ENCODE assay signal across 2 cellular contexts in the genomic region with DNA sequence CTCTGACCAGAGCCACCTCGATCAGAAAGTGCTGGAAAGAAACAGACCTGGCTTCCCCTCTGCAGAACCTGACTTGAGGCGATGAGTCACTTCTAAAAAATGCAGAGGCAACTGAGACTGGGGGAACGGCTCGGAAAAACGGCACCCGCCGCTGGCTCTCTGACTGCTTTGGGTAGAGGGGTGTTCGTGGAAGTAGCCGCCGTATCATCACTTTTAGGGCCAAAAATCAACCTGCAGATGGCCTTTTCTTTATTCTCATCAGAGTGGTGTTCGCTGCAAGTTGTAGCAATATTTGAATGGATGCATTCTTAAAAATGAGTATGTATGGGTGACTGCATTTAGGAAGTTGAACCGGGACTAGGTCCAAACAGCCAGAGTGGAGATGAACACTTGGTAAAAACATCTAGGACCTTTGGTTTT.
TF ChIP-seq lines count a peak whose summit lies in the region.

No MANE protein-coding gene starts in this region.

TF ChIP-seq in GM23338, 12 proteins besides CTCF, POLR2A, EP300 and RAD21 (continues in another document):
- TF ChIP-seq, protein P1, sequence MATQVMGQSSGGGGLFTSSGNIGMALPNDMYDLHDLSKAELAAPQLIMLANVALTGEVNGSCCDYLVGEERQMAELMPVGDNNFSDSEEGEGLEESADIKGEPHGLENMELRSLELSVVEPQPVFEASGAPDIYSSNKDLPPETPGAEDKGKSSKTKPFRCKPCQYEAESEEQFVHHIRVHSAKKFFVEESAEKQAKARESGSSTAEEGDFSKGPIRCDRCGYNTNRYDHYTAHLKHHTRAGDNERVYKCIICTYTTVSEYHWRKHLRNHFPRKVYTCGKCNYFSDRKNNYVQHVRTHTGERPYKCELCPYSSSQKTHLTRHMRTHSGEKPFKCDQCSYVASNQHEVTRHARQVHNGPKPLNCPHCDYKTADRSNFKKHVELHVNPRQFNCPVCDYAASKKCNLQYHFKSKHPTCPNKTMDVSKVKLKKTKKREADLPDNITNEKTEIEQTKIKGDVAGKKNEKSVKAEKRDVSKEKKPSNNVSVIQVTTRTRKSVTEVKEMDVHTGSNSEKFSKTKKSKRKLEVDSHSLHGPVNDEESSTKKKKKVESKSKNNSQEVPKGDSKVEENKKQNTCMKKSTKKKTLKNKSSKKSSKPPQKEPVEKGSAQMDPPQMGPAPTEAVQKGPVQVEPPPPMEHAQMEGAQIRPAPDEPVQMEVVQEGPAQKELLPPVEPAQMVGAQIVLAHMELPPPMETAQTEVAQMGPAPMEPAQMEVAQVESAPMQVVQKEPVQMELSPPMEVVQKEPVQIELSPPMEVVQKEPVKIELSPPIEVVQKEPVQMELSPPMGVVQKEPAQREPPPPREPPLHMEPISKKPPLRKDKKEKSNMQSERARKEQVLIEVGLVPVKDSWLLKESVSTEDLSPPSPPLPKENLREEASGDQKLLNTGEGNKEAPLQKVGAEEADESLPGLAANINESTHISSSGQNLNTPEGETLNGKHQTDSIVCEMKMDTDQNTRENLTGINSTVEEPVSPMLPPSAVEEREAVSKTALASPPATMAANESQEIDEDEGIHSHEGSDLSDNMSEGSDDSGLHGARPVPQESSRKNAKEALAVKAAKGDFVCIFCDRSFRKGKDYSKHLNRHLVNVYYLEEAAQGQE (IDR thresholded peaks at IDR 0.05; ENCODE audit: unreplicated experiment): no peak
- TF ChIP-seq CREB1 (CRISPR knock-in tag; IDR thresholded peaks at IDR 0.05; ENCODE audit: low read depth) (no peak), EZH2 (IDR thresholded peaks at IDR 0.05; ENCODE audit: low read depth, unreplicated experiment) (no peak), ZNF114 (CRISPR knock-in tag; IDR thresholded peaks at IDR 0.05) (no peak), STAT1 (IDR thresholded peaks at IDR 0.05; ENCODE audit: unreplicated experiment) (no peak), NANOG (IDR thresholded peaks at IDR 0.05; ENCODE audit: borderline replicate concordance) (no peak), EZH2phosphoT487 (IDR thresholded peaks at IDR 0.05; ENCODE audit: unreplicated experiment) (no peak), JUNB (IDR thresholded peaks at IDR 0.05; ENCODE audit: unreplicated experiment) (no peak)
- TF ChIP-seq, protein P2, sequence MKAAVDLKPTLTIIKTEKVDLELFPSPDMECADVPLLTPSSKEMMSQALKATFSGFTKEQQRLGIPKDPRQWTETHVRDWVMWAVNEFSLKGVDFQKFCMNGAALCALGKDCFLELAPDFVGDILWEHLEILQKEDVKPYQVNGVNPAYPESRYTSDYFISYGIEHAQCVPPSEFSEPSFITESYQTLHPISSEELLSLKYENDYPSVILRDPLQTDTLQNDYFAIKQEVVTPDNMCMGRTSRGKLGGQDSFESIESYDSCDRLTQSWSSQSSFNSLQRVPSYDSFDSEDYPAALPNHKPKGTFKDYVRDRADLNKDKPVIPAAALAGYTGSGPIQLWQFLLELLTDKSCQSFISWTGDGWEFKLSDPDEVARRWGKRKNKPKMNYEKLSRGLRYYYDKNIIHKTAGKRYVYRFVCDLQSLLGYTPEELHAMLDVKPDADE (IDR thresholded peaks at IDR 0.05): no peak
- TF ChIP-seq, protein P3, sequence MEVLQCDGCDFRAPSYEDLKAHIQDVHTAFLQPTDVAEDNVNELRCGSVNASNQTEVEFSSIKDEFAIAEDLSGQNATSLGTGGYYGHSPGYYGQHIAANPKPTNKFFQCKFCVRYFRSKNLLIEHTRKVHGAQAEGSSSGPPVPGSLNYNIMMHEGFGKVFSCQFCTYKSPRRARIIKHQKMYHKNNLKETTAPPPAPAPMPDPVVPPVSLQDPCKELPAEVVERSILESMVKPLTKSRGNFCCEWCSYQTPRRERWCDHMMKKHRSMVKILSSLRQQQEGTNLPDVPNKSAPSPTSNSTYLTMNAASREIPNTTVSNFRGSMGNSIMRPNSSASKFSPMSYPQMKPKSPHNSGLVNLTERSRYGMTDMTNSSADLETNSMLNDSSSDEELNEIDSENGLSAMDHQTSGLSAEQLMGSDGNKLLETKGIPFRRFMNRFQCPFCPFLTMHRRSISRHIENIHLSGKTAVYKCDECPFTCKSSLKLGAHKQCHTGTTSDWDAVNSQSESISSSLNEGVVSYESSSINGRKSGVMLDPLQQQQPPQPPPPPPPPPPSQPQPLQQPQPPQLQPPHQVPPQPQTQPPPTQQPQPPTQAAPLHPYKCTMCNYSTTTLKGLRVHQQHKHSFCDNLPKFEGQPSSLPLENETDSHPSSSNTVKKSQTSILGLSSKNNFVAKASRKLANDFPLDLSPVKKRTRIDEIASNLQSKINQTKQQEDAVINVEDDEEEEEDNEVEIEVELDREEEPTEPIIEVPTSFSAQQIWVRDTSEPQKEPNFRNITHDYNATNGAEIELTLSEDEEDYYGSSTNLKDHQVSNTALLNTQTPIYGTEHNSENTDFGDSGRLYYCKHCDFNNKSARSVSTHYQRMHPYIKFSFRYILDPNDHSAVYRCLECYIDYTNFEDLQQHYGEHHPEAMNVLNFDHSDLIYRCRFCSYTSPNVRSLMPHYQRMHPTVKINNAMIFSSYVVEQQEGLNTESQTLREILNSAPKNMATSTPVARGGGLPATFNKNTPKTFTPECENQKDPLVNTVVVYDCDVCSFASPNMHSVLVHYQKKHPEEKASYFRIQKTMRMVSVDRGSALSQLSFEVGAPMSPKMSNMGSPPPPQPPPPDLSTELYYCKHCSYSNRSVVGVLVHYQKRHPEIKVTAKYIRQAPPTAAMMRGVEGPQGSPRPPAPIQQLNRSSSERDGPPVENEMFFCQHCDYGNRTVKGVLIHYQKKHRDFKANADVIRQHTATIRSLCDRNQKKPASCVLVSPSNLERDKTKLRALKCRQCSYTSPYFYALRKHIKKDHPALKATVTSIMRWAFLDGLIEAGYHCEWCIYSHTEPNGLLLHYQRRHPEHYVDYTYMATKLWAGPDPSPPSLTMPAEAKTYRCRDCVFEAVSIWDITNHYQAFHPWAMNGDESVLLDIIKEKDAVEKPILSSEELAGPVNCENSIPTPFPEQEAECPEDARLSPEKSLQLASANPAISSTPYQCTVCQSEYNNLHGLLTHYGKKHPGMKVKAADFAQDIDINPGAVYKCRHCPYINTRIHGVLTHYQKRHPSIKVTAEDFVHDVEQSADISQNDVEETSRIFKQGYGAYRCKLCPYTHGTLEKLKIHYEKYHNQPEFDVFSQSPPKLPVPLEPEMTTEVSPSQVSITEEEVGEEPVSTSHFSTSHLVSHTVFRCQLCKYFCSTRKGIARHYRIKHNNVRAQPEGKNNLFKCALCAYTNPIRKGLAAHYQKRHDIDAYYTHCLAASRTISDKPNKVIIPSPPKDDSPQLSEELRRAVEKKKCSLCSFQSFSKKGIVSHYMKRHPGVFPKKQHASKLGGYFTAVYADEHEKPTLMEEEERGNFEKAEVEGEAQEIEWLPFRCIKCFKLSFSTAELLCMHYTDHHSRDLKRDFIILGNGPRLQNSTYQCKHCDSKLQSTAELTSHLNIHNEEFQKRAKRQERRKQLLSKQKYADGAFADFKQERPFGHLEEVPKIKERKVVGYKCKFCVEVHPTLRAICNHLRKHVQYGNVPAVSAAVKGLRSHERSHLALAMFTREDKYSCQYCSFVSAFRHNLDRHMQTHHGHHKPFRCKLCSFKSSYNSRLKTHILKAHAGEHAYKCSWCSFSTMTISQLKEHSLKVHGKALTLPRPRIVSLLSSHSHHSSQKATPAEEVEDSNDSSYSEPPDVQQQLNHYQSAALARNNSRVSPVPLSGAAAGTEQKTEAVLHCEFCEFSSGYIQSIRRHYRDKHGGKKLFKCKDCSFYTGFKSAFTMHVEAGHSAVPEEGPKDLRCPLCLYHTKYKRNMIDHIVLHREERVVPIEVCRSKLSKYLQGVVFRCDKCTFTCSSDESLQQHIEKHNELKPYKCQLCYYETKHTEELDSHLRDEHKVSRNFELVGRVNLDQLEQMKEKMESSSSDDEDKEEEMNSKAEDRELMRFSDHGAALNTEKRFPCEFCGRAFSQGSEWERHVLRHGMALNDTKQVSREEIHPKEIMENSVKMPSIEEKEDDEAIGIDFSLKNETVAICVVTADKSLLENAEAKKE (CRISPR knock-in tag; IDR thresholded peaks at IDR 0.05): no peak

TF ChIP-seq in H1, 55 proteins besides CTCF, POLR2A, EP300 and RAD21:
- TF ChIP-seq TEAD4 (IDR thresholded peaks at IDR 0.05; ENCODE audit: low read depth, low read length): peak; percentile 31; the same call in 1 of the 2 replicates
- TF ChIP-seq POLR2AphosphoS5 (IDR thresholded peaks at IDR 0.05; ENCODE audit: low read depth, low read length): peak; percentile 66; the same call in 1 of the 2 replicates
- TF ChIP-seq EGR1 (IDR thresholded peaks at IDR 0.05; ENCODE audit: borderline replicate concordance, low read depth, low read length): no peak
- TF ChIP-seq HDAC6 (IDR thresholded peaks at IDR 0.05; ENCODE audit: low read depth, low read length): no peak
- TF ChIP-seq JUND (IDR thresholded peaks at IDR 0.05; ENCODE audit: low read length): peak; percentile 99
- peak; percentile 43; the same call in 1 of the 2 replicates for TF ChIP-seq TBP (IDR thresholded peaks at IDR 0.05; ENCODE audit: low read depth, low read length)
- peak; percentile 0 for TF ChIP-seq KDM4A (IDR thresholded peaks at IDR 0.05; ENCODE audit: low read depth, low read length, severe bottlenecking)
- no peak for TF ChIP-seq SIN3A (conservative IDR thresholded peaks at IDR 0.05 in 1 of 2, IDR thresholded peaks at IDR 0.05 in 1 of 2; ENCODE audit: low read depth in 1 of 2, low read length in 2 of 2)
- TF ChIP-seq NRF1 (IDR thresholded peaks at IDR 0.05; ENCODE audit: low read depth, low read length): no peak
- TF ChIP-seq, protein P4, sequence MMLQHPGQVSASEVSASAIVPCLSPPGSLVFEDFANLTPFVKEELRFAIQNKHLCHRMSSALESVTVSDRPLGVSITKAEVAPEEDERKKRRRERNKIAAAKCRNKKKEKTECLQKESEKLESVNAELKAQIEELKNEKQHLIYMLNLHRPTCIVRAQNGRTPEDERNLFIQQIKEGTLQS (IDR thresholded peaks at IDR 0.05; ENCODE audit: insufficient read depth, low read depth, low read length): peak; percentile 71
- 0 out of 2 replicates have a peak, but pooled peaks have one; percentile 7 for TF ChIP-seq RBBP5 (IDR thresholded peaks at IDR 0.05; ENCODE audit: borderline replicate concordance, low read depth, low read length)
- peak; percentile 78; the same call in 1 of the 2 replicates for TF ChIP-seq JUN (IDR thresholded peaks at IDR 0.05; ENCODE audit: low read depth, low read length)
- TF ChIP-seq SP1 (IDR thresholded peaks at IDR 0.05; ENCODE audit: low read depth, low read length): 0 out of 2 replicates have a peak, but pooled peaks have one; percentile 27
- TF ChIP-seq KDM1A (IDR thresholded peaks at IDR 0.05; ENCODE audit: borderline replicate concordance, low read length): no peak
- TF ChIP-seq POU5F1 (IDR thresholded peaks at IDR 0.05; ENCODE audit: low read depth, low read length): no peak
- TF ChIP-seq, protein P5, sequence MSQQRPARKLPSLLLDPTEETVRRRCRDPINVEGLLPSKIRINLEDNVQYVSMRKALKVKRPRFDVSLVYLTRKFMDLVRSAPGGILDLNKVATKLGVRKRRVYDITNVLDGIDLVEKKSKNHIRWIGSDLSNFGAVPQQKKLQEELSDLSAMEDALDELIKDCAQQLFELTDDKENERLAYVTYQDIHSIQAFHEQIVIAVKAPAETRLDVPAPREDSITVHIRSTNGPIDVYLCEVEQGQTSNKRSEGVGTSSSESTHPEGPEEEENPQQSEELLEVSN (IDR thresholded peaks at IDR 0.05): no peak
